Comparison of ENCODE assay signal across 9 cellular contexts in genomic region chr11:107856981-107857517, GRCh38. TPM values are rescaled to one million over a fixed set of nuclear protein-coding genes. Genes with fewer than 3 reads are reported as not detected.
DNase-seq lines count a peak whose midpoint lies in the region; ATAC-seq and TF ChIP-seq lines count a peak whose summit lies in the region.
"Had no signal": no experiment of that assay in that cellular context is flagged by ENCODE, and none has a peak within 500 bp of the region (broad histone marks: within the 10 kb centered on the region; RNA-seq: fewer than 3 reads in every experiment).

No MANE protein-coding gene starts in this region.

- ATAC-seq in left colon = peak; percentile 33
- ATAC-seq in GM21390 (IDR thresholded peaks at IDR 0.05; ENCODE audit: unreplicated experiment) = no peak
- ATAC-seq in GM18870 (IDR thresholded peaks at IDR 0.05; ENCODE audit: unreplicated experiment) = no peak
- ATAC-seq in HG03280 (IDR thresholded peaks at IDR 0.05; ENCODE audit: unreplicated experiment) = no peak

- H3K4me1 Mint-ChIP-seq in activated naive CD8-positive, alpha-beta T cell treated with anti-CD3 and anti-CD28 coated beads for 36 hours = peaks cover 24% of the 10 kb centered on the region

- DNase-seq in HFF-Myc (ENCODE audit: extremely low read depth, low read depth) (no peak), left colon (peak; percentile 52 to 79), NCI-H526 treated with DMSO at 0.1 percent for 48 hours (lab: John Stamatoyannopoulos, UW) (no peak)
- no peak for DNase-seq in activated naive CD8-positive, alpha-beta T cell treated with anti-CD3 and anti-CD28 coated beads for 36 hours
- DNase-seq: SHP77 treated with DMSO at 0.1 percent for 48 hours had no signal

- peak overlapping the region; percentile 94 for H3K4me3 ChIP-seq in HFF-Myc (replicated peaks; ENCODE audit: low read depth, low read length)

- peak overlapping the region; percentile 96; the same call in 1 of the 2 replicates for H3K27ac ChIP-seq in C4-2B

- peaks cover 14% of the 10 kb centered on the region for H3K27me3 Mint-ChIP-seq in activated naive CD8-positive, alpha-beta T cell treated with anti-CD3 and anti-CD28 coated beads for 36 hours

- H3K27ac Mint-ChIP-seq in activated naive CD8-positive, alpha-beta T cell treated with anti-CD3 and anti-CD28 coated beads for 36 hours = no peak overlapping the region

- TF ChIP-seq CTCF in C4-2B (conservative IDR thresholded peaks at IDR 0.05) = no peak
- TF ChIP-seq CTCF in HFF-Myc (IDR thresholded peaks at IDR 0.05; ENCODE audit: low read depth, low read length, missing control alignments) = no peak

- peak overlapping the region; percentile 96 for H3K4me3 Mint-ChIP-seq in activated naive CD8-positive, alpha-beta T cell treated with anti-CD3 and anti-CD28 coated beads for 36 hours

- intact Hi-C loops in left colon (cut with DNase I, micrococcal nuclease) = no loop called here

- H3K36me3 Mint-ChIP-seq in activated naive CD8-positive, alpha-beta T cell treated with anti-CD3 and anti-CD28 coated beads for 36 hours = peaks cover 22% of the 10 kb centered on the region

- H3K9me3 Mint-ChIP-seq in activated naive CD8-positive, alpha-beta T cell treated with anti-CD3 and anti-CD28 coated beads for 36 hours = no peaks in the 10 kb centered on the region

RNA-seq across cellular contexts. Expression of gene SLC35F2, which starts 1.5 kb away (rescaled TPM):
- total RNA-seq in activated naive CD8-positive, alpha-beta T cell treated with anti-CD3 and anti-CD28 coated beads for 36 hours = 10 to 100 TPM; 25.0 to 28.4 TPM
- 10 to 100 TPM; 32.9 to 33.2 TPM for total RNA-seq in left colon

Comparison
In these comparisons a context has a peak if more than half of its experiments do, and no peak if none do; other contexts are left out.
1. DNase-seq: peak in left colon (2 of 2); none in HFF-Myc (single experiment), activated naive CD8-positive, alpha-beta T cell treated with anti-CD3 and anti-CD28 coated beads for 36 hours (single experiment) and NCI-H526 treated with DMSO at 0.1 percent for 48 hours (single experiment).